Comparison of ENCODE assay signal across 11 cellular contexts in genomic region chr4:182306792-182307507, GRCh38.
A peak's percentile ranks its signal among the peaks of the same experiment; 100 is the strongest.
DNase-seq lines count a peak whose midpoint lies in the region; TF ChIP-seq lines count a peak whose summit lies in the region.
"Had no signal": no experiment of that assay in that cellular context is flagged by ENCODE, and none has a peak within 500 bp of the region (broad histone marks: within the 10 kb centered on the region; RNA-seq: fewer than 3 reads in every experiment).

No MANE protein-coding gene starts in this region.

- TF ChIP-seq CTCF in GM12864 (IDR thresholded peaks at IDR 0.05; ENCODE audit: low read depth, low read length, missing control alignments) = peak; percentile 18
- TF ChIP-seq CTCF in VCaP (conservative IDR thresholded peaks at IDR 0.05) = peak; percentile 28

- no peak overlapping the region for H4K91ac ChIP-seq in mesenchymal stem cell (ENCODE audit: low read length)

- H3K27me3 ChIP-seq in mesenchymal stem cell (ENCODE audit: control insufficient read depth in 1 of 2, insufficient read depth in 1 of 2, low read length in 2 of 2) = no peaks in the 10 kb centered on the region

- DNase-seq in GM12864 (ENCODE audit: low read depth) (no peak), NCI-H128 (lab: John Stamatoyannopoulos, UW; ENCODE audit: unreplicated experiment) (peak; percentile 30), mesenchymal stem cell (no peak), DMS53 treated with DMSO at 0.1 percent for 48 hours (lab: John Stamatoyannopoulos, UW; ENCODE audit: unreplicated experiment) (no peak), amygdala (lab: John Stamatoyannopoulos, UW) (no peak), pons (ENCODE audit: low spot score) (no peak), cardiac septum (ENCODE audit: low spot score) (no peak)
- DNase-seq: activated CD4-positive, CD25-positive, alpha-beta regulatory T cell; activated effector memory CD4-positive, alpha-beta T cell treated with Interleukin-2 at 50 U/mL for 16 hours; psoas muscle had no signal

- H3K4me3 ChIP-seq in GM12864 (ENCODE audit: low read depth, low read length) (no peak overlapping the region), mesenchymal stem cell (ENCODE audit: insufficient read depth in 1 of 2, low read depth in 1 of 2, low read length in 2 of 2) (no peak overlapping the region)
- H3K4me3 ChIP-seq: psoas muscle had no signal

- H4K8ac ChIP-seq in mesenchymal stem cell (ENCODE audit: low read length) = no peak overlapping the region

- no peak overlapping the region for H3K4ac ChIP-seq in mesenchymal stem cell (ENCODE audit: low read depth in 1 of 2, low read length in 2 of 2)

- H2AFZ ChIP-seq in mesenchymal stem cell (ENCODE audit: low read depth, low read length) = no peak overlapping the region

- no peak overlapping the region for H3K23ac ChIP-seq in mesenchymal stem cell (ENCODE audit: low read length in 2 of 2)

- no peak overlapping the region for H2BK12ac ChIP-seq in mesenchymal stem cell (ENCODE audit: low read length in 2 of 2)

- H3K4me2 ChIP-seq in mesenchymal stem cell (ENCODE audit: low read length, poor library complexity, severe bottlenecking) = no peak overlapping the region

- peaks cover 10% of the 10 kb centered on the region for H3K79me1 ChIP-seq in mesenchymal stem cell (replicated peaks; ENCODE audit: low read length, poor library complexity, severe bottlenecking)

- intact Hi-C loops in cardiac septum (cut with DNase I) = no loop called here

- H3K27ac ChIP-seq in VCaP = no peak overlapping the region
- no peak overlapping the region for H3K27ac ChIP-seq in mesenchymal stem cell (ENCODE audit: low read length, poor library complexity, severe bottlenecking)
- H3K27ac ChIP-seq: psoas muscle had no signal

- no peak overlapping the region for H2BK15ac ChIP-seq in mesenchymal stem cell (ENCODE audit: low read depth, poor library complexity, severe bottlenecking)

- peak overlapping the region; percentile 83 for H2AK5ac ChIP-seq in mesenchymal stem cell (ENCODE audit: low read length, severe bottlenecking)

- peaks cover 2% of the 10 kb centered on the region for H3K4me1 ChIP-seq in mesenchymal stem cell (ENCODE audit: control insufficient read depth, insufficient read depth, low read depth, low read length)
- H3K4me1 ChIP-seq: psoas muscle had no signal

- no peak overlapping the region for H3K14ac ChIP-seq in mesenchymal stem cell (ENCODE audit: low read length in 2 of 2)

- 100% methylated on average over 1 of the region's 4 CpGs for WGBS in mesenchymal stem cell

- H2BK5ac ChIP-seq in mesenchymal stem cell (ENCODE audit: low read depth, low read length, poor library complexity, severe bottlenecking) = no peak overlapping the region

- H3K18ac ChIP-seq in mesenchymal stem cell (ENCODE audit: low read depth in 1 of 2, low read length in 2 of 2) = no peak overlapping the region

- no peaks in the 10 kb centered on the region for H3K9me3 ChIP-seq in mesenchymal stem cell (ENCODE audit: control insufficient read depth, low read length)
- H3K9me3 ChIP-seq: psoas muscle had no signal

- no peak overlapping the region for H2BK120ac ChIP-seq in mesenchymal stem cell (ENCODE audit: low read depth, low read length)

- no peaks in the 10 kb centered on the region for H3K36me3 ChIP-seq in mesenchymal stem cell (ENCODE audit: control insufficient read depth in 1 of 2, insufficient read depth in 2 of 2, low read depth in 1 of 2, low read length in 2 of 2)

- no peak overlapping the region for H3K9ac ChIP-seq in mesenchymal stem cell (ENCODE audit: low read length)
